ENCODE assay signal across 15 cellular contexts in the genomic region with DNA sequence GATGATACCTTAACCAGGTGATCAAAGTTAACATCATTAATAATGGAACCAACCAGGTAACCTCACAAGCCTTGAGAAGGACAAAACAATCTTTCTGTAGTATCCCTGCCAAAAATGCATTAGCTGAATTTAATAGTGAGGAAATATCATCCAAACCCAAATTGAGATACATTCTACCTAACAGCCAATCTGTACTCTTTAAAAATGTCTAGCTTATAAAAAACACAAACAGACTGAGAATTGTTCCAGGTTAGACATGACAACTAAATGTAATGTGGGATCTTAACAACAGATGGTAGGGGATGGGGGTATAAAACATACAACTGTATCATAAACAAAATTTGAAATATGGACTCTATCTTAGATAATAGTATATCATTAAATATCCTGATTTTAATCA. TPM values are rescaled to one million over a fixed set of nuclear protein-coding genes. Genes with fewer than 3 reads are reported as not detected.
DNase-seq lines count a peak whose midpoint lies in the region; ATAC-seq and TF ChIP-seq lines count a peak whose summit lies in the region.
"Had no signal": no experiment of that assay in that cellular context is flagged by ENCODE, and none has a peak within 500 bp of the region (broad histone marks: within the 10 kb centered on the region; RNA-seq: fewer than 3 reads in every experiment).

No MANE protein-coding gene starts in this region.

- peak overlapping the region; percentile 77 for H3K4me3 ChIP-seq in A673 (ENCODE audit: low read depth, low read length, poor library complexity, severe bottlenecking)
- peak overlapping the region; percentile 3; the same call in 1 of the 2 replicates for H3K4me3 ChIP-seq in GM12864 (ENCODE audit: low read depth, low read length)
- H3K4me3 ChIP-seq in PC-3 (ENCODE audit: low read length) = peak overlapping the region; percentile 78
- peak overlapping the region; percentile 33 for H3K4me3 ChIP-seq in iPS-15b (ENCODE audit: low read depth, low read length)

- H3K27ac ChIP-seq in A673 (ENCODE audit: low read depth, low read length, poor library complexity, severe bottlenecking) (no peak overlapping the region), PC-3 (ENCODE audit: low read length) (no peak overlapping the region)

- H3K9ac ChIP-seq in PC-3 (ENCODE audit: low read length) (no peak overlapping the region), iPS-15b (ENCODE audit: low read depth, low read length) (no peak overlapping the region)

- H3K4me2 ChIP-seq in PC-3 (ENCODE audit: low read length) = peak overlapping the region; percentile 88

- H3K27ac Mint-ChIP-seq in immature natural killer cell = peak overlapping the region in 2 of 6 donors; percentile 29 to 35
- H3K27ac Mint-ChIP-seq: stimulated activated effector memory CD8-positive, alpha-beta T cell treated with anti-CD3 and anti-CD28 coated beads, Interleukin-12 subunit alpha, Interleukin-12 subunit beta, amount 100 ng/mL, for 72 hours; T-cell had no signal

- DNase-seq in A673 (ENCODE audit: low spot score) (no peak), GM12864 (ENCODE audit: low read depth) (no peak), PC-3 (no peak), immature natural killer cell (no peak), NCI-H1436 (lab: John Stamatoyannopoulos, UW) (no peak), GM19240 (ENCODE audit: insufficient read length, low spot score) (no peak), AML-193 (lab: John Stamatoyannopoulos, UW) (no peak)
- DNase-seq: activated naive CD4-positive, alpha-beta T cell; BE2C; cerebellar nuclear complex; KG1; stimulated activated CD4-positive, alpha-beta T cell treated with anti-CD3 and anti-CD28 coated beads, Interleukin-2, amount 100 ng/mL, for 48 hours; T-cell had no signal

- H3K9me3 ChIP-seq in A673 (ENCODE audit: low read depth, low read length, poor library complexity, severe bottlenecking) = peaks cover 4% of the 10 kb centered on the region
- no peaks in the 10 kb centered on the region for H3K9me3 ChIP-seq in PC-3 (ENCODE audit: low read length)
- H3K9me3 ChIP-seq in iPS-15b (ENCODE audit: control insufficient read depth, insufficient read depth, low read length) = no peaks in the 10 kb centered on the region
- H3K9me3 ChIP-seq: BE2C had no signal

- TF ChIP-seq CTCF in A673 (conservative IDR thresholded peaks at IDR 0.05; ENCODE audit: low read depth, low read length) = no peak
- TF ChIP-seq CTCF in GM12864 (IDR thresholded peaks at IDR 0.05; ENCODE audit: low read depth, low read length, missing control alignments) = no peak
- no peak for TF ChIP-seq CTCF in PC-3 (conservative IDR thresholded peaks at IDR 0.05; ENCODE audit: low read depth, low read length)

- H3K27me3 ChIP-seq in A673 (replicated peaks; ENCODE audit: insufficient read depth, low read depth, low read length, poor library complexity) (no peaks in the 10 kb centered on the region), PC-3 (ENCODE audit: low read length) (no peaks in the 10 kb centered on the region), iPS-15b (ENCODE audit: control insufficient read depth, insufficient read depth, low read length) (no peaks in the 10 kb centered on the region)
- H3K27me3 ChIP-seq: BE2C had no signal

- no peaks in the 10 kb centered on the region for H3K9me2 ChIP-seq in PC-3 (replicated peaks; ENCODE audit: low read length)

- no peaks in the 10 kb centered on the region for H3F3A ChIP-seq in PC-3 (ENCODE audit: low read length, unreplicated experiment)

- peaks cover 20 to 67% of the 10 kb centered on the region in 2 donors for H3K4me1 Mint-ChIP-seq in immature natural killer cell

- POLR2A ChIA-PET in A673 (lab: Charles Lee; ENCODE audit: low non-redundant PET) (no interaction called here), PC-3 (lab: Charles Lee; ENCODE audit: unreplicated experiment) (no interaction called here)

- H3K9me3 Mint-ChIP-seq in immature natural killer cell = no peaks in the 10 kb centered on the region
- H3K9me3 Mint-ChIP-seq: stimulated activated effector memory CD8-positive, alpha-beta T cell treated with anti-CD3 and anti-CD28 coated beads, Interleukin-12 subunit alpha, Interleukin-12 subunit beta, amount 100 ng/mL, for 72 hours; T-cell had no signal

- H3K36me3 Mint-ChIP-seq in immature natural killer cell = no peaks in the 10 kb centered on the region
- H3K36me3 Mint-ChIP-seq: T-cell had no signal

- peaks cover 68% of the 10 kb centered on the region for H3K79me2 ChIP-seq in PC-3 (ENCODE audit: low read length)

- peaks cover 12% of the 10 kb centered on the region for H3K4me1 ChIP-seq in A673 (ENCODE audit: insufficient read depth, low read length, poor library complexity, severe bottlenecking)
- H3K4me1 ChIP-seq in PC-3 (ENCODE audit: insufficient read depth, low read length) = peaks cover 21% of the 10 kb centered on the region
- peaks cover 10% of the 10 kb centered on the region for H3K4me1 ChIP-seq in iPS-15b (ENCODE audit: control insufficient read depth, insufficient read depth, low read length)

- H3K4me3 Mint-ChIP-seq in immature natural killer cell = peak overlapping the region in 2 of 5 donors; percentile 36 to 67

- peaks cover 13% of the 10 kb centered on the region; the same call in 1 of the 2 replicates for H4K20me1 ChIP-seq in PC-3 (ENCODE audit: low read length)

- H3K27me3 Mint-ChIP-seq in immature natural killer cell (ENCODE audit: low read depth in 3 of 3) = peaks cover 0 to 4% (median 2%) of the 10 kb centered on the region in 3 donors

- H3K36me3 ChIP-seq in A673 (ENCODE audit: insufficient read depth, low read length, poor library complexity, severe bottlenecking) (peaks cover 3% of the 10 kb centered on the region), PC-3 (ENCODE audit: low read depth, low read length) (no peaks in the 10 kb centered on the region), iPS-15b (ENCODE audit: control insufficient read depth, insufficient read depth, low read length) (no peaks in the 10 kb centered on the region)
- H3K36me3 ChIP-seq: BE2C had no signal

- BruUV-seq in A673 (replicated peaks; lab: Mats Ljungman, UMichigan) (no TSS peak), PC-3 (replicated peaks; lab: Mats Ljungman, UMichigan) (no TSS peak)

- ATAC-seq in PC-3 = no peak
- ATAC-seq: stimulated activated effector memory CD8-positive, alpha-beta T cell treated with anti-CD3 and anti-CD28 coated beads, Interleukin-12 subunit alpha, Interleukin-12 subunit beta, amount 100 ng/mL, for 72 hours; T-cell had no signal

- CTCF ChIA-PET in A673 (lab: Charles Lee) = no interaction called here
- CTCF ChIA-PET in PC-3 (lab: Charles Lee) = no interaction called here

- intact Hi-C loops in A673 (cut with micrococcal nuclease; ENCODE audit: unreplicated experiment) = loop anchor here (10.0 kb wide), 1 partner anchor 296 kb away; no protein-coding TSS in a partner anchor
- intact Hi-C loops in PC-3 (cut with micrococcal nuclease) = no loop called here

- H2AFZ ChIP-seq in PC-3 (ENCODE audit: low read length) = no peak overlapping the region

RNA-seq across cellular contexts. Expression of a gene that starts 1.9 kb away (rescaled TPM):
- total RNA-seq in A673 (2021) = 34.7 and 35.6 TPM in 2 replicates
- 18.0 and 18.3 TPM in 2 replicates for total RNA-seq in PC-3 (2014; rRNA removed)
- polyA plus RNA-seq in immature natural killer cell = 1 to 10 TPM; 4.9 to 8.7 (median 5.4) TPM

Comparison
In these comparisons a context has a peak if more than half of its experiments do, and no peak if none do; other contexts are left out.
1. H3K4me3 ChIP-seq: peak in every context shown above with its lines; median percentile 78 in PC-3; 77 in A673; 33 in iPS-15b; 3 in GM12864.